In genomic region chr1:206049293-206049692, GRCh38 we compare ENCODE assay signal across 13 cellular contexts. TPM values are rescaled to one million over a fixed set of nuclear protein-coding genes. Genes with fewer than 3 reads are reported as not detected.
DNase-seq lines count a peak whose midpoint lies in the region; ATAC-seq and TF ChIP-seq lines count a peak whose summit lies in the region.
"Had no signal": no experiment of that assay in that cellular context is flagged by ENCODE, and none has a peak within 500 bp of the region (broad histone marks: within the 10 kb centered on the region; RNA-seq: fewer than 3 reads in every experiment).

No MANE protein-coding gene starts in this region.

- no peak overlapping the region for H3K4me3 Mint-ChIP-seq in mesothelial cell of epicardium

- H3K36me3 Mint-ChIP-seq in mesothelial cell of epicardium, result no peaks in the 10 kb centered on the region

- H3K27me3 ChIP-seq in GM06990 (replicated peaks; ENCODE audit: control insufficient read depth, insufficient read depth, low read length), result no peaks in the 10 kb centered on the region
- H3K27me3 ChIP-seq: BLaER1, dorsolateral prefrontal cortex, sigmoid colon had no signal

- ATAC-seq in GM18909 (IDR thresholded peaks at IDR 0.05; ENCODE audit: poor library complexity, unreplicated experiment), result peak; percentile 38
- ATAC-seq in HG02642 (IDR thresholded peaks at IDR 0.05; ENCODE audit: poor library complexity, unreplicated experiment), result peak; percentile 41
- peak; percentile 40 for ATAC-seq in HG03520 (IDR thresholded peaks at IDR 0.05; ENCODE audit: unreplicated experiment)

- DNase-seq in GM06990 (ENCODE audit: extremely low read depth, insufficient read length) (peak; percentile 76), hypothalamus (lab: John Stamatoyannopoulos, UW) (no peak), kidney tubule cell (ENCODE audit: low spot score) (no peak), mesothelial cell of epicardium (ENCODE audit: low spot score in 2 of 2, unreplicated experiment in 2 of 2) (no peak), NCI-H526 (lab: John Stamatoyannopoulos, UW) (no peak)
- DNase-seq: dorsolateral prefrontal cortex, heart right ventricle, NCI-H1694 treated with DMSO at 0.1 percent for 48 hours had no signal

- H3K4me3 ChIP-seq in GM06990 (replicated peaks; ENCODE audit: low read depth, low read length), result no peak overlapping the region
- H3K4me3 ChIP-seq: BLaER1, dorsolateral prefrontal cortex, heart right ventricle, sigmoid colon had no signal

- H3K36me3 ChIP-seq in GM06990 (ENCODE audit: control insufficient read depth, insufficient read depth, low read length), result no peaks in the 10 kb centered on the region
- H3K36me3 ChIP-seq: BLaER1, heart right ventricle, sigmoid colon had no signal

- H3K9me3 Mint-ChIP-seq in mesothelial cell of epicardium, result no peaks in the 10 kb centered on the region

- H3K27me3 Mint-ChIP-seq in mesothelial cell of epicardium (ENCODE audit: low read depth), result peaks cover 3% of the 10 kb centered on the region

- H3K4me1 Mint-ChIP-seq in mesothelial cell of epicardium, result no peaks in the 10 kb centered on the region

- no peak for TF ChIP-seq CTCF in GM06990 (IDR thresholded peaks at IDR 0.05; ENCODE audit: insufficient read depth, low read length, poor library complexity, severe bottlenecking)
- no peak for TF ChIP-seq CTCF in mesothelial cell of epicardium (IDR thresholded peaks at IDR 0.05; ENCODE audit: unreplicated experiment)

- no peak overlapping the region for H3K27ac Mint-ChIP-seq in mesothelial cell of epicardium

RNA-seq across cellular contexts. Expression of gene RHEX, which starts 3.7 kb away (rescaled TPM):
- total RNA-seq in mesothelial cell of epicardium, result not detected in 3 replicates

RNA-seq across cellular contexts. Expression of gene CTSE, which starts 25.6 kb away (rescaled TPM):
- 0.16 TPM in 1 of 3 replicates, not detected in the others for total RNA-seq in mesothelial cell of epicardium
- total RNA-seq: dorsolateral prefrontal cortex, heart right ventricle, sigmoid colon had no signal

RNA-seq across cellular contexts. Expression of gene RAB7B, which starts 46.1 kb away (rescaled TPM):
- total RNA-seq in mesothelial cell of epicardium, result 1.3 to 1.5 TPM (median 1.4 TPM) in 3 replicates
